In the genomic region with DNA sequence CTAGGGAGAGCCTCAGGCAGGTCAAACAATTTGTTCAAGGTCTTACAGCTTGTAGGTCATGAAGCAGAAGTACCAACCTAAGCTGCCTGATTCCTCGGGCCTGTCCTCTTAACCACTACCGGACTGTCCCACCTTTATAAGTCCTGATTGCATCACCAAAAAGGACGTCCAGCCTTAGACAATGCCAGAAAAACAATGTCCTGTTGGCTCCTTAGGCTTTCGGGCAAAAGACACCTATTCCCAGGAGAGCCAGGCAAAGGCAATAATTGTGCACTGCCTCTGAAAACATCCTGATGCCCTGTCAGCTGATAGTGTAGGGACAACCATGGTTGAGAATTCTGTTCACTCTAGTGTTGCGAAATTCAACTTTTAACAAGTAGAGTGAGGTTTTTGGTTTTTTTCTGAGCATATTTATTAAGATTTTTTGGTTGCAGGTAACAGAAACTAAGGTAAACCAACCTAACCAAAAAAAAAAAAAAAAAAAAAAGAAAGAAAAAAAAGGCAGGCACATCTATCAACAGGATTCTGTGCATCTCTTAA, we compare ENCODE assay signal across 21 cellular contexts.
"Had no signal": no experiment of that assay in that cellular context is flagged by ENCODE, and none has a peak within 500 bp of the region (broad histone marks: within the 10 kb centered on the region; RNA-seq: fewer than 3 reads in every experiment).

No MANE protein-coding gene starts in this region.

- DNase-seq: colonic mucosa; cortex of kidney; effector CD8-positive, alpha-beta T cell; effector memory CD8-positive, alpha-beta T cell; endodermal cell; erythroblast; esophagus squamous epithelium; foreskin fibroblast; foreskin melanocyte; gastrocnemius medialis; glutamatergic neuron; head of caudate nucleus; heart right ventricle; hippocampal formation; left cardiac atrium; left lung; left ventricle myocardium superior; lower lobe of right lung; mesenchymal stem cell; midbrain; naive thymus-derived CD4-positive, alpha-beta T cell had no signal
